ENCODE assay signal across 14 cellular contexts in genomic region chr12:99553461-99553860, GRCh38.
"Had no signal": no experiment of that assay in that cellular context is flagged by ENCODE, and none has a peak within 500 bp of the region (broad histone marks: within the 10 kb centered on the region; RNA-seq: fewer than 3 reads in every experiment).

No MANE protein-coding gene starts in this region.

- H3K9me3 ChIP-seq: esophagus squamous epithelium, pancreas, thyroid gland had no signal

- H3K36me3 ChIP-seq: cardiac muscle cell, esophagus squamous epithelium, pancreas, thyroid gland had no signal

- H3K27ac ChIP-seq: cardiac muscle cell, esophagus squamous epithelium, pancreas, thyroid gland had no signal

- ATAC-seq: activated naive CD8-positive, alpha-beta T cell treated with anti-CD3 and anti-CD28 coated beads, Interleukin-2, amount 50 U/mL, for 24 hours; left colon; pancreas; stimulated activated effector memory CD8-positive, alpha-beta T cell treated with anti-CD3 and anti-CD28 coated beads, Interleukin-12 subunit alpha, Interleukin-12 subunit beta, amount 100 ng/mL, for 72 hours had no signal

- H3K4me3 ChIP-seq: cardiac muscle cell, esophagus squamous epithelium, pancreas, thyroid gland had no signal

- H3K4me1 ChIP-seq: esophagus squamous epithelium, pancreas, thyroid gland had no signal

- H3K27me3 ChIP-seq: cardiac muscle cell, esophagus squamous epithelium, pancreas, thyroid gland had no signal

- DNase-seq: activated B cell treated with CpG ODN at 0.5 μM for 24 hours; activated CD4-positive, alpha-beta T cell treated with anti-CD3 and anti-CD28 coated beads, Interleukin-2, amount 10 ng/mL, durations not matched to agents 7 days and 5 days; activated CD8-positive, alpha-beta memory T cell treated with anti-CD3 and anti-CD28 coated beads for 24 hours; activated naive CD4-positive, alpha-beta T cell treated with Interleukin-2 at 50 U/mL for 16 hours; activated naive CD8-positive, alpha-beta T cell treated with anti-CD3 and anti-CD28 coated beads, Interleukin-2, amount 50 U/mL, for 24 hours; esophagus squamous epithelium; immature natural killer cell; left colon; naive B cell; pancreas; small intestine; thyroid gland had no signal
